Comparison of ENCODE assay signal across 1 cellular context in the genomic region with DNA sequence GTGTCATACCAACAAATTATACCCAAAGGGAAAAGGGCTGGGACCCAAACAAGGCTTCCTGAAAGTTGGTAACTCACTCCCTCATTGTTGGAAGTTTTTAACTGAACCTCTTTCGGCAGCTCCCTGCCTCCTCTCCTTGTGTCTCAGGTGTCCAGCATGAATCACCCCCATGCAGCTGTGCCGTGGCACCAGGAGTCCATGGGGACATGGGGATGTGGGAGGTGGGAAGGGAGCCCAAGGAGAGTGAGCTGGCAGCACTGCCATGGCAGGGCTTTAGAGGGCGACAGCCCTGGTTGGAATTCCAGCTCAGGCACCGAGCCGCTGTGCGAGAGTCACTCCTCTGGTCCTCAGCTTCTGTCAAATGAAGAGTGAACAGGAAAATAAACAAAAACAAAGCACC.
TF ChIP-seq lines count a peak whose summit lies in the region.

No MANE protein-coding gene starts in this region.

TF ChIP-seq in WTC11, 78 proteins besides CTCF, POLR2A, EP300 and RAD21 (continued from another document):
- no peak for TF ChIP-seq GRHL2 (CRISPR knock-in tag; IDR thresholded peaks at IDR 0.05; ENCODE audit: insufficient replicate concordance, severe bottlenecking)
- TF ChIP-seq, protein P1, sequence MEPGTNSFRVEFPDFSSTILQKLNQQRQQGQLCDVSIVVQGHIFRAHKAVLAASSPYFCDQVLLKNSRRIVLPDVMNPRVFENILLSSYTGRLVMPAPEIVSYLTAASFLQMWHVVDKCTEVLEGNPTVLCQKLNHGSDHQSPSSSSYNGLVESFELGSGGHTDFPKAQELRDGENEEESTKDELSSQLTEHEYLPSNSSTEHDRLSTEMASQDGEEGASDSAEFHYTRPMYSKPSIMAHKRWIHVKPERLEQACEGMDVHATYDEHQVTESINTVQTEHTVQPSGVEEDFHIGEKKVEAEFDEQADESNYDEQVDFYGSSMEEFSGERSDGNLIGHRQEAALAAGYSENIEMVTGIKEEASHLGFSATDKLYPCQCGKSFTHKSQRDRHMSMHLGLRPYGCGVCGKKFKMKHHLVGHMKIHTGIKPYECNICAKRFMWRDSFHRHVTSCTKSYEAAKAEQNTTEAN (CRISPR knock-in tag; IDR thresholded peaks at IDR 0.05): no peak
- no peak for TF ChIP-seq ETV6 (CRISPR knock-in tag; IDR thresholded peaks at IDR 0.05)
- no peak for TF ChIP-seq SMAD3 (CRISPR knock-in tag; IDR thresholded peaks at IDR 0.05; ENCODE audit: borderline replicate concordance)
- TF ChIP-seq, protein P2, sequence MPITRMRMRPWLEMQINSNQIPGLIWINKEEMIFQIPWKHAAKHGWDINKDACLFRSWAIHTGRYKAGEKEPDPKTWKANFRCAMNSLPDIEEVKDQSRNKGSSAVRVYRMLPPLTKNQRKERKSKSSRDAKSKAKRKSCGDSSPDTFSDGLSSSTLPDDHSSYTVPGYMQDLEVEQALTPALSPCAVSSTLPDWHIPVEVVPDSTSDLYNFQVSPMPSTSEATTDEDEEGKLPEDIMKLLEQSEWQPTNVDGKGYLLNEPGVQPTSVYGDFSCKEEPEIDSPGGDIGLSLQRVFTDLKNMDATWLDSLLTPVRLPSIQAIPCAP (CRISPR knock-in tag; IDR thresholded peaks at IDR 0.05): no peak
- TF ChIP-seq MXD4 (CRISPR knock-in tag; IDR thresholded peaks at IDR 0.05; ENCODE audit: borderline replicate concordance): no peak
